ENCODE assay signal across 1 cellular context in the genomic region with DNA sequence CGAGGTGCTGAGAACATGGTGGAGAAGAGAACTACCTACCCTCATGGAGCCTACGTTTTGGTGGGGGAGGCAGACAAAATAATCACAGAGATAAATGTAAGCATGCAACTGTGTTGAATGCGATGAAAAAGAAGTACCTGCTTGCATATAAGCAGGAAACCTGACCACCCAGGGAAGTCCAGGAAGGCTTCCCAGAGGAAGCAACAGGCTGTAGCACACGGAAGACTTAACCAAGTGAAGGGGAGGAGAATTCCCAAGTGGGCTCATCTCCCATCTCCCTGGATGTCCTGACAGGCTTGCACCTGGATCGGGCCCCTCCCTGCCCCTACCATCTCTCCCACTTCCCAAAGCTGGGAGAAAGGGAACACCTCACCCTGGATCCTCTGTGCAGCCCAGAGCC.
TF ChIP-seq lines count a peak whose summit lies in the region.

No MANE protein-coding gene starts in this region.

TF ChIP-seq in A549, 52 proteins besides CTCF, POLR2A, EP300 and RAD21:
- TF ChIP-seq ZSCAN20 (CRISPR knock-in tag; IDR thresholded peaks at IDR 0.05) (no peak), GATA3 (IDR thresholded peaks at IDR 0.05; ENCODE audit: borderline replicate concordance) (no peak), TP53 (CRISPR knock-in tag; IDR thresholded peaks at IDR 0.05) (no peak), SMC3 (IDR thresholded peaks at IDR 0.05) (no peak), ZFP36 (IDR thresholded peaks at IDR 0.05; ENCODE audit: borderline replicate concordance, partially characterized antibody) (peak; percentile 65)
